In the genomic region with DNA sequence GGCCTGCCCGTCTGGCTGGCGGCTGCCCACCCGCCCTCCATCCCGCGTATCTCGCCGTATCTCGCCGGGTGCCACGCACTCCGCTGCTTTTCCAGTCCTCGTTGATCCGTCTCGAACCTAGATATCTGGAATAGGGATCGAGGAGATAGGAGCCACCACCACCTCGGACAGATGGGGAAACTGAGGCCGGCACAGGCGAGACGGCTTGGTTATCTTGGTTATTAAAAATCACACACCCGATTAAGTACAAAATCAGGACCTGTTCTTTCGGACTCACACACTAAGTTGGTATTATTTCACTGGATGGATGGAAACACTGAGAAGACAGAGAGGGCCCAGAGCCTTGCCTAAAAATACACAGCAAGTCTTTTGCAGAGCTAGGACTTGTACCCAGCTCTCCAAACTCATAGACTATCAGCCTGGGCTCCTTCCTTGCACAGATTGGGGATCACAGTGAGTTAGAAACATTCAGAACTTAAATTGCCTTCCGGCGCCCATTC, we compare ENCODE assay signal across 1 cellular context.
TF ChIP-seq lines count a peak whose summit lies in the region.

No MANE protein-coding gene starts in this region.

TF ChIP-seq in IMR-90, 13 proteins besides CTCF, POLR2A, EP300 and RAD21:
- TF ChIP-seq MAZ (IDR thresholded peaks at IDR 0.05; ENCODE audit: borderline replicate concordance, low read depth, low read length) = no peak
- TF ChIP-seq CHD1 (IDR thresholded peaks at IDR 0.05; ENCODE audit: low read depth, low read length) = no peak
- TF ChIP-seq SMC3 (IDR thresholded peaks at IDR 0.05; ENCODE audit: low read depth, low read length) = no peak
- TF ChIP-seq MAFK (IDR thresholded peaks at IDR 0.05; ENCODE audit: low read depth, low read length) = no peak
- TF ChIP-seq RFX5 (IDR thresholded peaks at IDR 0.05; ENCODE audit: low read depth, low read length) = no peak
- TF ChIP-seq FOS (IDR thresholded peaks at IDR 0.05; ENCODE audit: low read depth, low read length) = no peak
- TF ChIP-seq, protein P1, sequence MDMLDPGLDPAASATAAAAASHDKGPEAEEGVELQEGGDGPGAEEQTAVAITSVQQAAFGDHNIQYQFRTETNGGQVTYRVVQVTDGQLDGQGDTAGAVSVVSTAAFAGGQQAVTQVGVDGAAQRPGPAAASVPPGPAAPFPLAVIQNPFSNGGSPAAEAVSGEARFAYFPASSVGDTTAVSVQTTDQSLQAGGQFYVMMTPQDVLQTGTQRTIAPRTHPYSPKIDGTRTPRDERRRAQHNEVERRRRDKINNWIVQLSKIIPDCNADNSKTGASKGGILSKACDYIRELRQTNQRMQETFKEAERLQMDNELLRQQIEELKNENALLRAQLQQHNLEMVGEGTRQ (IDR thresholded peaks at IDR 0.05; ENCODE audit: low read depth, low read length) = no peak
- no peak for TF ChIP-seq NFE2L2 (IDR thresholded peaks at IDR 0.05; ENCODE audit: low read depth, low read length)
TF ChIP-seq in IMR-90: peak in this region for 0.
